Comparison of ENCODE assay signal across 8 cellular contexts in genomic region chr19:11798391-11799296, GRCh38. TPM values are rescaled to one million over a fixed set of nuclear protein-coding genes. Genes with fewer than 3 reads are reported as not detected.
DNase-seq lines count a peak whose midpoint lies in the region; ATAC-seq, FAIRE-seq and TF ChIP-seq lines count a peak whose summit lies in the region.

TSS of gene ZNF491 (plus strand) at chr19:11798523. CDS start at chr19:11805954, 7,431 bp downstream.

- peak; percentile 83 for FAIRE-seq in GM18507 (lab: Jason Lieb, UNC)

- no peaks in the 10 kb centered on the region for H3K27me3 ChIP-seq in kidney epithelial cell (ENCODE audit: control insufficient read depth, insufficient read depth, low read length)

- H3K4me3 ChIP-seq in kidney epithelial cell (ENCODE audit: low read depth, low read length), result peak within 1 kb of the TSS; percentile 49

- no peak for TF ChIP-seq CTCF in kidney epithelial cell (IDR thresholded peaks at IDR 0.05; ENCODE audit: insufficient read depth, low read length, poor library complexity, severe bottlenecking)

- peak; percentile 92 for ATAC-seq in HG03045 (IDR thresholded peaks at IDR 0.05; ENCODE audit: unreplicated experiment)
- peak; percentile 100 for ATAC-seq in activated CD4-positive, CD25-positive, alpha-beta regulatory T cell treated with anti-CD3 and anti-CD28 coated beads, Interleukin-2, amount 50 U/mL, for 24 hours

- H3K36me3 ChIP-seq in kidney epithelial cell (ENCODE audit: control insufficient read depth, insufficient read depth, low read length), result no peaks in the 10 kb centered on the region

- DNase-seq in GM18507 (ENCODE audit: extremely low spot score, insufficient read length, low read depth), result peak; percentile 76
- DNase-seq in NCI-H2196 (lab: John Stamatoyannopoulos, UW; ENCODE audit: unreplicated experiment), result peak; percentile 91
- DNase-seq in cerebellar nuclear complex (lab: John Stamatoyannopoulos, UW), result peak; percentile 68 to 96
- DNase-seq in kidney epithelial cell (ENCODE audit: low read depth), result peak; percentile 51
- peak; percentile 76 to 84 (median 78) for DNase-seq in stimulated activated CD4-positive, alpha-beta T cell treated with anti-CD3 and anti-CD28 coated beads, Interleukin-12 subunit alpha, Interleukin-12 subunit beta, amount 100 ng/mL, for 48 hours (ENCODE audit: low read depth in 2 of 3, low spot score in 1 of 3)
- DNase-seq in cortex of kidney (lab: John Stamatoyannopoulos, UW), result no peak

RNA-seq across cellular contexts. Expression of gene ZNF491, which starts in this region (rescaled TPM):
- total RNA-seq in kidney epithelial cell, result 0.48 and 4.6 TPM in 2 replicates
